Comparison of ENCODE assay signal across 8 cellular contexts in the genomic region with DNA sequence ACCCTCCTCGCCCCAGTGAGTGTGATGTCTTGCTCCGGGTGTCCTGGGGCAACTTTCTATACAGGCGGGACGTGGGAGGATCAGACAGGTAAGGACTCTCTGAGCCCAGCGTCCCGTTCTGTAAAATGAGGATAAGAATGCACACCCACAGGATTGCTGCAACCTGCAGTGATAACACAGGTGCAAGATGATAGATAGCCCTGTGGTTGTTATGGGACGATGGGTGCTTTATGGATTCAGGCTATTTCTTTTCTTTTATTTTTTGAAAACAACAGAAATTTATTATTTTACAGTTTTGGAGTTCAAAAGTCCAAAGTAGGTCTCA. TPM values are rescaled to one million over a fixed set of nuclear protein-coding genes. Genes with fewer than 3 reads are reported as not detected.
A peak's percentile ranks its signal among the peaks of the same experiment; 100 is the strongest.
DNase-seq lines count a peak whose midpoint lies in the region; ATAC-seq and TF ChIP-seq lines count a peak whose summit lies in the region.

No MANE protein-coding gene starts in this region.

- no peaks in the 10 kb centered on the region for H4K20me1 ChIP-seq in osteoblast (ENCODE audit: insufficient read depth, low read length)

- H3K4me1 ChIP-seq in ectodermal cell (ENCODE audit: control insufficient read depth, insufficient read depth, low read length) (no peaks in the 10 kb centered on the region), osteoblast (ENCODE audit: insufficient read depth, low read length) (peaks cover 13% of the 10 kb centered on the region)

- DNase-seq in HL-60 (ENCODE audit: low read depth in 1 of 2, low spot score in 1 of 2) (no peak), osteoblast (ENCODE audit: insufficient read length, low spot score, missing footprints) (no peak), NCI-H526 treated with DMSO at 0.1 percent for 48 hours (lab: John Stamatoyannopoulos, UW) (no peak), pons (ENCODE audit: low spot score) (no peak), KBM-7 (no peak)

- no peaks in the 10 kb centered on the region for H3K36me3 ChIP-seq in ectodermal cell (ENCODE audit: control insufficient read depth, insufficient read depth, low read length)
- H3K36me3 ChIP-seq in osteoblast (ENCODE audit: insufficient read depth, low read length): no peaks in the 10 kb centered on the region

- no peak for ATAC-seq in HG03432 (IDR thresholded peaks at IDR 0.05; ENCODE audit: unreplicated experiment)

- H3K79me2 ChIP-seq in osteoblast (ENCODE audit: insufficient read depth, low read length): peaks cover 4% of the 10 kb centered on the region

- H3K4me3 ChIP-seq in GM08714 (ENCODE audit: low read length): peak overlapping the region; percentile 62; the same call in 1 of the 2 replicates
- H3K4me3 ChIP-seq in HL-60 (replicated peaks; ENCODE audit: insufficient read depth, low read length): peak overlapping the region; percentile 25
- H3K4me3 ChIP-seq in ectodermal cell (ENCODE audit: insufficient read depth, low read depth, low read length): peak overlapping the region; percentile 70
- peak overlapping the region; percentile 72 for H3K4me3 ChIP-seq in osteoblast (ENCODE audit: insufficient read depth, low read length)

- 0 to 2% methylated on average over 6 of the region's 7 CpGs for WGBS in ectodermal cell, 2 experiments

- peak overlapping the region; percentile 19 for H2AFZ ChIP-seq in osteoblast (ENCODE audit: low read length)

- TF ChIP-seq CTCF in HL-60 (IDR thresholded peaks at IDR 0.05; ENCODE audit: insufficient read depth, low read length): no peak
- no peak for TF ChIP-seq CTCF in osteoblast (IDR thresholded peaks at IDR 0.05; ENCODE audit: extremely low read depth, low read depth, low read length)

- peak overlapping the region; percentile 82 for H3K4me2 ChIP-seq in osteoblast (ENCODE audit: insufficient read depth, low read length)

- H3K27ac ChIP-seq in HL-60 (replicated peaks) (no peak overlapping the region), ectodermal cell (ENCODE audit: insufficient read depth, low read depth, low read length, poor library complexity, severe bottlenecking) (no peak overlapping the region), osteoblast (ENCODE audit: low read depth, low read length) (peak overlapping the region; percentile 79)

- no peaks in the 10 kb centered on the region for H3K9me3 ChIP-seq in ectodermal cell (ENCODE audit: control insufficient read depth, low read length)
- no peaks in the 10 kb centered on the region for H3K9me3 ChIP-seq in osteoblast (ENCODE audit: low read depth, low read length)

- peaks cover 2% of the 10 kb centered on the region for H3K27me3 ChIP-seq in HL-60 (ENCODE audit: insufficient read depth, poor library complexity, severe bottlenecking)
- no peaks in the 10 kb centered on the region for H3K27me3 ChIP-seq in ectodermal cell (ENCODE audit: control insufficient read depth, insufficient read depth, low read length, poor library complexity, severe bottlenecking)
- H3K27me3 ChIP-seq in osteoblast (ENCODE audit: insufficient read depth, low read length): no peaks in the 10 kb centered on the region

- in situ Hi-C loops in KBM-7 (cut with MboI; ENCODE audit: low pct_unique_long_range_greater_than_20kb, low sequenced_read_pairs): no loop called here

RNA-seq across cellular contexts. Expression of a gene that starts 28.6 kb away (rescaled TPM):
- polyA plus RNA-seq in ectodermal cell (2013, experiment 1 of 4): 401 TPM
- 381 TPM for polyA plus RNA-seq in ectodermal cell (2013, experiment 2 of 4)
- polyA plus RNA-seq in ectodermal cell (2013, experiment 3 of 4): 349 TPM
- polyA plus RNA-seq in ectodermal cell (2013, experiment 4 of 4): 395 TPM
- 144 and 150 TPM in 2 replicates for total RNA-seq in osteoblast

RNA-seq across cellular contexts. Expression of a gene that starts 48.7 kb away (rescaled TPM):
- 74.3 TPM for polyA plus RNA-seq in ectodermal cell (2013, experiment 1 of 4)
- 79.7 TPM for polyA plus RNA-seq in ectodermal cell (2013, experiment 2 of 4)
- 70.6 TPM for polyA plus RNA-seq in ectodermal cell (2013, experiment 3 of 4)
- 73.1 TPM for polyA plus RNA-seq in ectodermal cell (2013, experiment 4 of 4)
- total RNA-seq in osteoblast: 96.4 and 110 TPM in 2 replicates
